Comparison of ENCODE assay signal across 1 cellular context in the genomic region with DNA sequence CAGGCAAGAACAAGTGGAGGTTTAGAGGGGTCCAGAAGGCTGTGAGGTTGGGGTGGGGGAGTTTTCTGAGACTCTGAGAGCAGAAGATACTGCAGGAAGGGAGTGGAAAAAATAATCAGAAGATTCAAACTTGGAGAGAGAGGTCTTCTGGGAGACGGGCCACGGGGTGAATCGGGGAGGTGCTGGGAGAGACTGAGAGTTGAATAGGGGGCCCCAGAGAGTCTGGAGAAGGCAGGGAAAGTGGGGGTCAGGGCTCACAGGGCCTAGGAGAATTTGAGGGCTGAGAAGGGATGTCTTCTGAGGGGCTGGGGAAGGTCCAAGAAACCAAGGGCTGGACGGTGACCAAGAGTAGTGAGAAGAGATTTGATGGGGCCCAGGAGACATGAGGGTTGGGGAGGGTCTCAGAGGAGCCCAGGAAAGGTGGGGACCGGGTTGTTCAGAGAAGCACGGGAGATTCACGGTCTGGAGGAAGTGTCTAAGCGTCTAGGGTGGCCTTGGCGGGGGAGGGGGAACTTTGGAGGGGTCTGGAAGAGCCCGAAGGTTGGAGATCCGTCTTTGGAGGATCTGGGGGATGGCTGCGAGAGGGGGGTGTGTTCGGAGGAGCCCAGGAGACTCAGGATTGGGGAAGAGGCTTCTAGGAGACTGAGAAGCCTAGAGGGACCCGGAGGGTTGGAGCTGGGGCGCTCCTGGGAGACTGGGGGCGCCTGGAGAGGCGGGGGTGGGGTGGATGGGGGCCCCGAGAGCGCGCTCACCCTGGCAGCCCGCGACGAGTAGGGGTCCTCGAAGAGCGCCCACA.
TF ChIP-seq lines count a peak whose summit lies in the region.

No MANE protein-coding gene starts in this region.

TF ChIP-seq in SK-N-SH, 30 proteins besides CTCF, POLR2A, EP300 and RAD21:
- TF ChIP-seq, protein P1, sequence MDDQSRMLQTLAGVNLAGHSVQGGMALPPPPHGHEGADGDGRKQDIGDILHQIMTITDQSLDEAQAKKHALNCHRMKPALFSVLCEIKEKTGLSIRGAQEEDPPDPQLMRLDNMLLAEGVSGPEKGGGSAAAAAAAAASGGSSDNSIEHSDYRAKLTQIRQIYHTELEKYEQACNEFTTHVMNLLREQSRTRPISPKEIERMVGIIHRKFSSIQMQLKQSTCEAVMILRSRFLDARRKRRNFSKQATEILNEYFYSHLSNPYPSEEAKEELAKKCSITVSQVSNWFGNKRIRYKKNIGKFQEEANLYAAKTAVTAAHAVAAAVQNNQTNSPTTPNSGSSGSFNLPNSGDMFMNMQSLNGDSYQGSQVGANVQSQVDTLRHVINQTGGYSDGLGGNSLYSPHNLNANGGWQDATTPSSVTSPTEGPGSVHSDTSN (IDR thresholded peaks at IDR 0.05), result no peak
- TF ChIP-seq RCOR1 (IDR thresholded peaks at IDR 0.05; ENCODE audit: low read length) (no peak), MEF2A (IDR thresholded peaks at IDR 0.05; ENCODE audit: borderline replicate concordance, low read depth) (no peak), TEAD4 (IDR thresholded peaks at IDR 0.05; ENCODE audit: borderline replicate concordance, insufficient read depth) (no peak), TCF12 (IDR thresholded peaks at IDR 0.05) (no peak), CHD2 (IDR thresholded peaks at IDR 0.05; ENCODE audit: low read length, partially characterized antibody) (no peak), NRF1 (IDR thresholded peaks at IDR 0.05; ENCODE audit: low read depth, low read length) (no peak), GATA2 (CRISPR knock-in tag; IDR thresholded peaks at IDR 0.05) (no peak), ELF1 (IDR thresholded peaks at IDR 0.05) (no peak)
- TF ChIP-seq, protein P2, sequence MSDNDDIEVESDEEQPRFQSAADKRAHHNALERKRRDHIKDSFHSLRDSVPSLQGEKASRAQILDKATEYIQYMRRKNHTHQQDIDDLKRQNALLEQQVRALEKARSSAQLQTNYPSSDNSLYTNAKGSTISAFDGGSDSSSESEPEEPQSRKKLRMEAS (IDR thresholded peaks at IDR 0.05; ENCODE audit: low read depth), result no peak
- TF ChIP-seq, protein P3, sequence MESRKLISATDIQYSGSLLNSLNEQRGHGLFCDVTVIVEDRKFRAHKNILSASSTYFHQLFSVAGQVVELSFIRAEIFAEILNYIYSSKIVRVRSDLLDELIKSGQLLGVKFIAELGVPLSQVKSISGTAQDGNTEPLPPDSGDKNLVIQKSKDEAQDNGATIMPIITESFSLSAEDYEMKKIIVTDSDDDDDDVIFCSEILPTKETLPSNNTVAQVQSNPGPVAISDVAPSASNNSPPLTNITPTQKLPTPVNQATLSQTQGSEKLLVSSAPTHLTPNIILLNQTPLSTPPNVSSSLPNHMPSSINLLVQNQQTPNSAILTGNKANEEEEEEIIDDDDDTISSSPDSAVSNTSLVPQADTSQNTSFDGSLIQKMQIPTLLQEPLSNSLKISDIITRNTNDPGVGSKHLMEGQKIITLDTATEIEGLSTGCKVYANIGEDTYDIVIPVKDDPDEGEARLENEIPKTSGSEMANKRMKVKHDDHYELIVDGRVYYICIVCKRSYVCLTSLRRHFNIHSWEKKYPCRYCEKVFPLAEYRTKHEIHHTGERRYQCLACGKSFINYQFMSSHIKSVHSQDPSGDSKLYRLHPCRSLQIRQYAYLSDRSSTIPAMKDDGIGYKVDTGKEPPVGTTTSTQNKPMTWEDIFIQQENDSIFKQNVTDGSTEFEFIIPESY (IDR thresholded peaks at IDR 0.05; ENCODE audit: borderline replicate concordance, low read depth), result no peak
- TF ChIP-seq, protein P4, sequence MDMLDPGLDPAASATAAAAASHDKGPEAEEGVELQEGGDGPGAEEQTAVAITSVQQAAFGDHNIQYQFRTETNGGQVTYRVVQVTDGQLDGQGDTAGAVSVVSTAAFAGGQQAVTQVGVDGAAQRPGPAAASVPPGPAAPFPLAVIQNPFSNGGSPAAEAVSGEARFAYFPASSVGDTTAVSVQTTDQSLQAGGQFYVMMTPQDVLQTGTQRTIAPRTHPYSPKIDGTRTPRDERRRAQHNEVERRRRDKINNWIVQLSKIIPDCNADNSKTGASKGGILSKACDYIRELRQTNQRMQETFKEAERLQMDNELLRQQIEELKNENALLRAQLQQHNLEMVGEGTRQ (IDR thresholded peaks at IDR 0.05; ENCODE audit: borderline replicate concordance, low read depth, low read length), result no peak
